In genomic region chr3:23686535-23686934, GRCh38 we compare ENCODE assay signal across 16 cellular contexts.
DNase-seq lines count a peak whose midpoint lies in the region; ATAC-seq and TF ChIP-seq lines count a peak whose summit lies in the region.
"Had no signal": no experiment of that assay in that cellular context is flagged by ENCODE, and none has a peak within 500 bp of the region (broad histone marks: within the 10 kb centered on the region; RNA-seq: fewer than 3 reads in every experiment).

No MANE protein-coding gene starts in this region.

- H3K27ac ChIP-seq in smooth muscle cell (ENCODE audit: low read depth), result peak overlapping the region; percentile 74
- H3K27ac ChIP-seq: right atrium auricular region had no signal

- H3K27me3 Mint-ChIP-seq in HFFc6 (ENCODE audit: insufficient read depth), result no peaks in the 10 kb centered on the region; the same call in 1 of the 2 replicates
- H3K27me3 Mint-ChIP-seq: stimulated activated naive CD8-positive, alpha-beta T cell treated with anti-CD3 and anti-CD28 coated beads, Interleukin-15, Interleukin-2, amounts not matched to agents 100 ng/mL and 50 ng/mL, for 24 hours had no signal

- H3K9ac ChIP-seq in smooth muscle cell (ENCODE audit: low read depth), result no peak overlapping the region

- no peaks in the 10 kb centered on the region for H3K9me3 ChIP-seq in smooth muscle cell (replicated peaks; ENCODE audit: low read depth)

- no peak for DNase-seq in HFFc6
- DNase-seq in SK-N-DZ (ENCODE audit: low spot score), result peak; percentile 65
- peak; percentile 18 for DNase-seq in left kidney (ENCODE audit: low read depth, low spot score)
- no peak for DNase-seq in smooth muscle cell (lab: John Stamatoyannopoulos, UW; ENCODE audit: unreplicated experiment)
- no peak for DNase-seq in NCI-H446 treated with DMSO at 0.1 percent for 48 hours (lab: John Stamatoyannopoulos, UW)
- DNase-seq in amniotic stem cell (lab: John Stamatoyannopoulos, UW), result no peak
- DNase-seq: activated CD4-positive, alpha-beta T cell treated with anti-CD3 and anti-CD28 coated beads, Interleukin-2, amount 50 U/mL, for 1 hour; activated naive CD4-positive, alpha-beta T cell treated with anti-CD3 and anti-CD28 coated beads, Interleukin-2, amount 50 U/mL, for 16 hours; CD4-positive, CD25-positive, alpha-beta regulatory T cell; central memory CD4-positive, alpha-beta T cell; NCI-H146; T-helper 9 cell had no signal

- H3F3A ChIP-seq in smooth muscle cell (ENCODE audit: low read depth), result no peaks in the 10 kb centered on the region

- peak overlapping the region; percentile 87; the same call in 1 of the 2 replicates for H3K27ac Mint-ChIP-seq in HFFc6
- H3K27ac Mint-ChIP-seq: CD4-positive, CD25-positive, alpha-beta regulatory T cell; stimulated activated naive CD8-positive, alpha-beta T cell treated with anti-CD3 and anti-CD28 coated beads, Interleukin-15, Interleukin-2, amounts not matched to agents 100 ng/mL and 50 ng/mL, for 24 hours had no signal

- H3K4me1 Mint-ChIP-seq in HFFc6 (ENCODE audit: low read depth), result peaks cover 39% of the 10 kb centered on the region
- H3K4me1 Mint-ChIP-seq: CD4-positive, CD25-positive, alpha-beta regulatory T cell had no signal

- peaks cover 9% of the 10 kb centered on the region for H3K4me1 ChIP-seq in smooth muscle cell (ENCODE audit: low read depth)

- peaks cover 19% of the 10 kb centered on the region for H3K36me3 Mint-ChIP-seq in HFFc6 (ENCODE audit: low read depth)
- H3K36me3 Mint-ChIP-seq: CD4-positive, CD25-positive, alpha-beta regulatory T cell had no signal

- H3K79me2 ChIP-seq in smooth muscle cell (ENCODE audit: low read depth), result no peaks in the 10 kb centered on the region

- H3K4me3 Mint-ChIP-seq in HFFc6, result no peak overlapping the region
- H3K4me3 Mint-ChIP-seq: CD4-positive, CD25-positive, alpha-beta regulatory T cell; stimulated activated naive CD8-positive, alpha-beta T cell treated with anti-CD3 and anti-CD28 coated beads, Interleukin-15, Interleukin-2, amounts not matched to agents 100 ng/mL and 50 ng/mL, for 24 hours had no signal

- H3K36me3 ChIP-seq in smooth muscle cell (ENCODE audit: low read depth), result no peaks in the 10 kb centered on the region
- H3K36me3 ChIP-seq: right atrium auricular region, tibial artery had no signal

- H3K9me3 Mint-ChIP-seq in HFFc6, result peaks cover 20% of the 10 kb centered on the region
- H3K9me3 Mint-ChIP-seq: stimulated activated naive CD8-positive, alpha-beta T cell treated with anti-CD3 and anti-CD28 coated beads, Interleukin-15, Interleukin-2, amounts not matched to agents 100 ng/mL and 50 ng/mL, for 24 hours had no signal

- ATAC-seq in HG03025 (IDR thresholded peaks at IDR 0.05; ENCODE audit: low FRiP score, unreplicated experiment), result no peak

- H2AFZ ChIP-seq in smooth muscle cell (ENCODE audit: low read depth), result no peak overlapping the region

- TF ChIP-seq CTCF in HFFc6 (IDR thresholded peaks at IDR 0.05) (no peak), smooth muscle cell (IDR thresholded peaks at IDR 0.05; ENCODE audit: borderline replicate concordance, insufficient read depth, poor library complexity, severe bottlenecking) (no peak)

- no peaks in the 10 kb centered on the region for H4K20me1 ChIP-seq in smooth muscle cell (ENCODE audit: low read depth)

- 61% methylated on average over 3 of the region's 3 CpGs for WGBS in smooth muscle cell (ENCODE audit: low lambda C conversion rate)

- H3K4me2 ChIP-seq in smooth muscle cell, result peak overlapping the region; percentile 62

- no peaks in the 10 kb centered on the region for H3K27me3 ChIP-seq in smooth muscle cell (ENCODE audit: low read depth)
- H3K27me3 ChIP-seq: right atrium auricular region, tibial artery had no signal

- H3K4me3 ChIP-seq in smooth muscle cell, result no peak overlapping the region
- H3K4me3 ChIP-seq: right atrium auricular region, tibial artery had no signal

Comparison
In these comparisons a context has a peak if more than half of its experiments do, and no peak if none do; other contexts are left out.
1. DNase-seq: peak in SK-N-DZ (single experiment) and left kidney (single experiment); none in HFFc6 (single experiment), smooth muscle cell (single experiment), NCI-H446 treated with DMSO at 0.1 percent for 48 hours (single experiment) and amniotic stem cell (single experiment).